1 cellular context compared by ENCODE assay signal in the genomic region with DNA sequence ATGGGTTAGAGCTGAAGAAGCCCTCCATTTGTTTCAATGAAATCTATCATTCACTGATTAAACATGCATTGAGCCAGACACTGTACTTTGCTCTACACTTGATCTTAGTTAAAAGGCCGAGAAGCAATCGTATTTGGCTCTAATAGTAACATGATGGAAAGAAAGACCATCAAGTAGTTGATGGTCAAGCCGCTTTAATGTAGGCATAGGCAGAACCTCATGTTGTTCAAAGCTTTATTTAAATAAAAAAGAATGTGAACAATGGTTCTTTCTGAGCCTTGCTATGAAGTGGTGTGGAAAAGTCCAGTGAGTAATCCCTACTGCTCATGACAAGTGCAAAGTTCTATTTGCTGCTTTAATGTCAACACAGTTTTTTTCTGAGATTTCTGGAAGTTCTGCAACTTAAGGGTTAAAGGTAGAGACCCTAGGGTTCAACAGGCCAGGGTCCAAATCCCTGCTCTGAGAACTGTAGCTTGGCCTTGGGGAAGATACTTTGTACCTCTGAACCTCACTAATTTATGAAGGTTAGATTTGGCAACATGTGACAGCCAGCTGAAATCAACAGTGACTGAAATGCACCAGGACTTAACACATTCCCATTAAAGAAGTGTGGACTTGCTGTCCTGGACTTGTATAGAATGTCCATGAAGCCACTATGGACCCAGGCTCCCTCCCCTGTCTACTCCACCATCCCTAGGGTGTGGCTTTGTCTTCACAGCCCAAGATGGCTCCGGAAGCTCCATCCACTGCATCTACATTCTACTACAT.
A peak's percentile ranks its signal among the peaks of the same experiment; 100 is the strongest.
TF ChIP-seq lines count a peak whose summit lies in the region.

No MANE protein-coding gene starts in this region.

TF ChIP-seq in liver, 16 proteins besides CTCF, POLR2A, EP300 and RAD21 (continued from another document):
- TF ChIP-seq ATF3 (IDR thresholded peaks at IDR 0.05): peak; percentile 90
- TF ChIP-seq TAF1 (conservative IDR thresholded peaks at IDR 0.05): no peak
- peak; percentile 99 to 100 for TF ChIP-seq HNF4A (conservative IDR thresholded peaks at IDR 0.05)
- TF ChIP-seq JUND (IDR thresholded peaks at IDR 0.05): peak; percentile 88 to 92
TF ChIP-seq in liver: peak in this region for 14.
